Comparison of ENCODE assay signal across 8 cellular contexts in genomic region chr2:108449410-108450200, GRCh38. TPM values are rescaled to one million over a fixed set of nuclear protein-coding genes. Genes with fewer than 3 reads are reported as not detected.
DNase-seq lines count a peak whose midpoint lies in the region; ATAC-seq, FAIRE-seq and TF ChIP-seq lines count a peak whose summit lies in the region.

No MANE protein-coding gene starts in this region.

- H3K27me3 Mint-ChIP-seq in CD8-positive, alpha-beta T cell (ENCODE audit: low read depth), result no peaks in the 10 kb centered on the region

- peak in 6 of 7 experiments; percentile 6 to 59 (median 34) for DNase-seq in CD8-positive, alpha-beta T cell
- DNase-seq in RKO (ENCODE audit: low spot score) (peak; percentile 72), astrocyte of the spinal cord (ENCODE audit: low read depth, low spot score) (peak; percentile 47), iPS-NIHi11 (ENCODE audit: low spot score) (peak; percentile 39), small intestine (peak; percentile 80), NCI-H1048 (lab: John Stamatoyannopoulos, UW) (no peak)

- POLR2A ChIA-PET in CD8-positive, alpha-beta T cell (lab: Charles Lee), result interaction anchor here (0.9 to 1.7 kb wide), 6 partner anchors 17 to 171 kb away, joined by 3 to 9 read pairs (median 4); partner anchors contain the start of gene LIMS1

- peak overlapping the region; percentile 97 for H3K4me3 ChIP-seq in CD8-positive, alpha-beta T cell (ENCODE audit: low read depth, low read length)
- H3K4me3 ChIP-seq in astrocyte of the spinal cord (ENCODE audit: low read depth, low read length) (peak overlapping the region; percentile 98), small intestine (ENCODE audit: low read depth in 1 of 2, low read length in 2 of 2) (peak overlapping the region; percentile 66 to 89)

- no peak for TF ChIP-seq CTCF in CD8-positive, alpha-beta T cell (IDR thresholded peaks at IDR 0.05)
- no peak for TF ChIP-seq CTCF in astrocyte of the spinal cord (IDR thresholded peaks at IDR 0.05; ENCODE audit: low read depth, low read length)

- H3K27ac ChIP-seq in CD8-positive, alpha-beta T cell (ENCODE audit: low read depth, low read length), result peak overlapping the region; percentile 99
- H3K27ac ChIP-seq in small intestine (ENCODE audit: low read depth in 1 of 2, low read length in 1 of 2), result peak overlapping the region; percentile 75 to 98

- CTCF ChIA-PET in CD8-positive, alpha-beta T cell (lab: Charles Lee), result interaction anchor here (1.1 kb wide), 1 partner anchor 84 kb away, joined by 3 read pairs; no protein-coding TSS in a partner anchor

- H3K36me3 Mint-ChIP-seq in CD8-positive, alpha-beta T cell, result peaks cover 49% of the 10 kb centered on the region

- peak; percentile 40 for ATAC-seq in CD8-positive, alpha-beta T cell
- ATAC-seq in GM19043 (IDR thresholded peaks at IDR 0.05; ENCODE audit: low read depth, unreplicated experiment) (peak; percentile 30), HG03432 (IDR thresholded peaks at IDR 0.05; ENCODE audit: unreplicated experiment) (peak; percentile 44)

- no peak for FAIRE-seq in small intestine (lab: Jason Lieb, UNC)

- H3K27me3 ChIP-seq in CD8-positive, alpha-beta T cell (ENCODE audit: insufficient read depth, low read length), result no peaks in the 10 kb centered on the region
- no peaks in the 10 kb centered on the region for H3K27me3 ChIP-seq in small intestine (ENCODE audit: control insufficient read depth in 2 of 2, insufficient read depth in 2 of 2, low read length in 2 of 2)

- H3K4me1 ChIP-seq in CD8-positive, alpha-beta T cell (ENCODE audit: insufficient read depth, low read length), result peaks cover 18% of the 10 kb centered on the region
- peaks cover 0 to 7% of the 10 kb centered on the region in 2 donors for H3K4me1 ChIP-seq in small intestine (ENCODE audit: control insufficient read depth in 2 of 2, insufficient read depth in 1 of 2, low read depth in 1 of 2, low read length in 1 of 2)

- H3K9me3 Mint-ChIP-seq in CD8-positive, alpha-beta T cell, result no peaks in the 10 kb centered on the region

- in situ Hi-C loops in astrocyte of the spinal cord (cut with HindIII; ENCODE audit: low sequenced_read_pairs), result no loop called here

- H3K36me3 ChIP-seq in CD8-positive, alpha-beta T cell (ENCODE audit: insufficient read depth, low read length), result peaks cover 14% of the 10 kb centered on the region
- peaks cover 2 to 5% of the 10 kb centered on the region in 2 donors for H3K36me3 ChIP-seq in small intestine (ENCODE audit: control insufficient read depth in 2 of 2, insufficient read depth in 2 of 2, low read length in 2 of 2)

- H3K4me3 Mint-ChIP-seq in CD8-positive, alpha-beta T cell, result peak overlapping the region; percentile 97

- intact Hi-C loops in CD8-positive, alpha-beta T cell (cut with DNase I, micrococcal nuclease), result loop anchor here (1.0 to 10.0 kb wide), 6 partner anchors 85 to 1755 kb away; partner anchors contain the start of genes RANBP2 (in 2 of the 2), CCDC138 (in 1 of the 2), LIMS1 (in 1 of the 2) and NPHP1 (in 1 of the 2)

- peak overlapping the region; percentile 99 for H3K27ac Mint-ChIP-seq in CD8-positive, alpha-beta T cell

- WGBS in small intestine, 3 donors, result 0 to 2% (median 2%) methylated on average over 22 of the region's 22 CpGs

- no peaks in the 10 kb centered on the region for H3K9me3 ChIP-seq in CD8-positive, alpha-beta T cell (ENCODE audit: low read length)
- H3K9me3 ChIP-seq in small intestine (ENCODE audit: control insufficient read depth, low read depth), result no peaks in the 10 kb centered on the region

- peaks cover 47% of the 10 kb centered on the region for H3K4me1 Mint-ChIP-seq in CD8-positive, alpha-beta T cell (ENCODE audit: low read depth)

RNA-seq across cellular contexts. Expression of gene GCC2, which starts 0.6 kb away (rescaled TPM):
- total RNA-seq in CD8-positive, alpha-beta T cell, result 100 to 1,000 TPM; 147 to 157 TPM
- polyA plus RNA-seq in small intestine, result 10 to 100 TPM; 14.0 to 15.7 (median 14.6) TPM
